ENCODE assay signal across 16 cellular contexts in genomic region chr18:69949538-69949936, GRCh38. TPM values are rescaled to one million over a fixed set of nuclear protein-coding genes. Genes with fewer than 3 reads are reported as not detected.
DNase-seq lines count a peak whose midpoint lies in the region; ATAC-seq, FAIRE-seq and TF ChIP-seq lines count a peak whose summit lies in the region.
"Had no signal": no experiment of that assay in that cellular context is flagged by ENCODE, and none has a peak within 500 bp of the region (broad histone marks: within the 10 kb centered on the region; RNA-seq: fewer than 3 reads in every experiment).

No MANE protein-coding gene starts in this region.

- H3K23ac ChIP-seq in IMR-90 (ENCODE audit: low read depth, low read length), result 0 out of 2 replicates have a peak overlapping the region, but pooled peaks have one; percentile 3

- no peak overlapping the region for H2AK9ac ChIP-seq in IMR-90 (replicated peaks; ENCODE audit: low read depth, low read length, poor library complexity)

- DNase-seq in GM12891 (ENCODE audit: insufficient read length, low spot score) (no peak), GM19239 (ENCODE audit: insufficient read length, low spot score) (no peak), IMR-90 (no peak), mucosa of gallbladder (ENCODE audit: low spot score) (no peak)
- DNase-seq in stimulated activated naive B cell treated with anti-CD40 and anti-IgM and Interleukin-4, amounts not matched to agents 10 μg/mL and 1 μg/mL and 100 μg/mL, for 72 hours, result no peak
- DNase-seq: CD8-positive, alpha-beta T cell; NCI-H1930; NCI-H226; psoas muscle had no signal

- peak overlapping the region in 1 of 2 experiments; percentile 21; a peak in 1 of 4 replicates for H4K8ac ChIP-seq in IMR-90 (ENCODE audit: low read depth in 2 of 2, low read length in 2 of 2)

- peak overlapping the region; percentile 19; the same call in 1 of the 2 replicates for H4K5ac ChIP-seq in IMR-90 (ENCODE audit: low read depth, low read length)

- FAIRE-seq in GM12891 (lab: Jason Lieb, UNC), result no peak
- peak; percentile 54 for FAIRE-seq in GM19239 (lab: Jason Lieb, UNC)

- H3K4me3 Mint-ChIP-seq in stimulated activated naive B cell treated with anti-CD40 and anti-IgM and Interleukin-4, amounts not matched to agents 10 μg/mL and 1 μg/mL and 100 μg/mL, for 72 hours, result no peak overlapping the region
- H3K4me3 Mint-ChIP-seq: activated CD4-positive, alpha-beta memory T cell treated with anti-CD3 and anti-CD28 coated beads for 36 hours; CD8-positive, alpha-beta T cell; GM23338; neural progenitor cell had no signal

- H3K27ac ChIP-seq in IMR-90 (ENCODE audit: insufficient read depth, low read length) (no peak overlapping the region), parathyroid adenoma (peak overlapping the region; percentile 62)
- H3K27ac ChIP-seq: neural progenitor cell, psoas muscle had no signal

- peaks cover 8% of the 10 kb centered on the region for H3K4me1 ChIP-seq in IMR-90 (ENCODE audit: control insufficient read depth, insufficient read depth, low read length)
- H3K4me1 ChIP-seq in parathyroid adenoma, result peaks cover 7% of the 10 kb centered on the region
- H3K4me1 ChIP-seq: neural progenitor cell, psoas muscle had no signal

- no peaks in the 10 kb centered on the region for H3K27me3 ChIP-seq in IMR-90 (ENCODE audit: control insufficient read depth, insufficient read depth, low read length)
- no peaks in the 10 kb centered on the region for H3K27me3 ChIP-seq in parathyroid adenoma (ENCODE audit: control insufficient read depth, insufficient read depth, low read length)
- H3K27me3 ChIP-seq: neural progenitor cell had no signal

- H3K4me3 ChIP-seq in IMR-90 (ENCODE audit: insufficient read depth, low read depth, low read length) (no peak overlapping the region), parathyroid adenoma (ENCODE audit: low read depth, low read length) (no peak overlapping the region)
- H3K4me3 ChIP-seq: GM23338, neural progenitor cell, psoas muscle, smooth muscle cell had no signal

- H3K9me3 Mint-ChIP-seq in stimulated activated naive B cell treated with anti-CD40 and anti-IgM and Interleukin-4, amounts not matched to agents 10 μg/mL and 1 μg/mL and 100 μg/mL, for 72 hours, result peaks cover 0 to 8% of the 10 kb centered on the region in 2 donors
- H3K9me3 Mint-ChIP-seq: CD8-positive, alpha-beta T cell; GM23338; neural progenitor cell had no signal

- H3K4ac ChIP-seq in IMR-90 (ENCODE audit: low read depth, low read length), result no peak overlapping the region; the same call in none of the 2 replicates

- in situ Hi-C loops in IMR-90 (cut with MboI; ENCODE audit: low sequenced_read_pairs), result no loop called here

- H3K14ac ChIP-seq in IMR-90 (replicated peaks; ENCODE audit: low read depth, low read length), result peak overlapping the region; percentile 66

- CTCF ChIA-PET in IMR-90 (lab: Yijun Ruan, JAX), result no interaction called here

- TF ChIP-seq POLR2A in GM12891 (IDR thresholded peaks at IDR 0.05; ENCODE audit: low read depth, low read length) (no peak), IMR-90 (IDR thresholded peaks at IDR 0.05; ENCODE audit: low read depth, low read length) (no peak)

- peak overlapping the region; percentile 5 for H2AFZ ChIP-seq in IMR-90 (replicated peaks; ENCODE audit: low read length, poor library complexity)
- H2AFZ ChIP-seq in parathyroid adenoma, result no peak overlapping the region
- H2AFZ ChIP-seq: GM23338, neural progenitor cell had no signal

- no peak overlapping the region for H3K27ac Mint-ChIP-seq in stimulated activated naive B cell treated with anti-CD40 and anti-IgM and Interleukin-4, amounts not matched to agents 10 μg/mL and 1 μg/mL and 100 μg/mL, for 72 hours
- H3K27ac Mint-ChIP-seq: activated CD4-positive, alpha-beta memory T cell treated with anti-CD3 and anti-CD28 coated beads for 36 hours; CD8-positive, alpha-beta T cell; GM23338; neural progenitor cell had no signal

- POLR2A ChIA-PET in IMR-90 (lab: Charles Lee; ENCODE audit: unreplicated experiment), result no interaction called here

- no TSS peak for BruUV-seq in IMR-90 (replicated peaks; lab: Mats Ljungman, UMichigan)

- TF ChIP-seq CTCF in IMR-90 (conservative IDR thresholded peaks at IDR 0.05; ENCODE audit: low read depth, low read length), result no peak
- no peak for TF ChIP-seq CTCF in parathyroid adenoma (IDR thresholded peaks at IDR 0.05)

- no peak for ATAC-seq in IMR-90 (ENCODE audit: low read depth)
- no peak for ATAC-seq in GM18870 (IDR thresholded peaks at IDR 0.05; ENCODE audit: unreplicated experiment)
- no peak for ATAC-seq in stimulated activated naive B cell treated with anti-CD40 and anti-IgM and Interleukin-4, amounts not matched to agents 10 μg/mL and 1 μg/mL and 100 μg/mL, for 72 hours (replicated peaks)
- ATAC-seq in GM18502 (IDR thresholded peaks at IDR 0.05; ENCODE audit: poor library complexity, unreplicated experiment), result no peak
- ATAC-seq: CD8-positive, alpha-beta T cell; GM23338 had no signal

- H3K9ac ChIP-seq in IMR-90 (ENCODE audit: low read depth, low read length) (no peak overlapping the region), parathyroid adenoma (no peak overlapping the region)
- H3K9ac ChIP-seq: neural progenitor cell had no signal

- no peak overlapping the region; the same call in 1 of the 2 replicates for H4K91ac ChIP-seq in IMR-90 (ENCODE audit: insufficient read depth, low read depth, low read length)

- no peaks in the 10 kb centered on the region for H3K9me3 ChIP-seq in IMR-90 (ENCODE audit: control insufficient read depth, insufficient read depth, low read length)
- H3K9me3 ChIP-seq in parathyroid adenoma (ENCODE audit: control insufficient read depth, low read length), result no peaks in the 10 kb centered on the region
- H3K9me3 ChIP-seq: psoas muscle had no signal

- no peak overlapping the region for H2BK120ac ChIP-seq in IMR-90 (ENCODE audit: low read depth, low read length)

- no peaks in the 10 kb centered on the region for H4K20me1 ChIP-seq in IMR-90 (ENCODE audit: insufficient read depth, low read length)

- peaks cover 0 to 4% of the 10 kb centered on the region in 2 donors for H3K4me1 Mint-ChIP-seq in stimulated activated naive B cell treated with anti-CD40 and anti-IgM and Interleukin-4, amounts not matched to agents 10 μg/mL and 1 μg/mL and 100 μg/mL, for 72 hours
- H3K4me1 Mint-ChIP-seq: neural progenitor cell had no signal

- no peaks in the 10 kb centered on the region for H3K36me3 ChIP-seq in IMR-90 (ENCODE audit: control insufficient read depth, insufficient read depth, low read length)
- H3K36me3 ChIP-seq in parathyroid adenoma (ENCODE audit: control insufficient read depth, insufficient read depth, low read length), result no peaks in the 10 kb centered on the region
- H3K36me3 ChIP-seq: neural progenitor cell had no signal

- H2BK5ac ChIP-seq in IMR-90 (ENCODE audit: low read depth, low read length, poor library complexity, severe bottlenecking), result peak overlapping the region; percentile 29

- no peaks in the 10 kb centered on the region for H3K27me3 Mint-ChIP-seq in stimulated activated naive B cell treated with anti-CD40 and anti-IgM and Interleukin-4, amounts not matched to agents 10 μg/mL and 1 μg/mL and 100 μg/mL, for 72 hours
- H3K27me3 Mint-ChIP-seq: activated CD4-positive, alpha-beta memory T cell treated with anti-CD3 and anti-CD28 coated beads for 36 hours had no signal

- peak overlapping the region; percentile 14; the same call in 1 of the 2 replicates for H3K18ac ChIP-seq in IMR-90 (ENCODE audit: low read depth, low read length)

- TF ChIP-seq RAD21 in IMR-90 (IDR thresholded peaks at IDR 0.05; ENCODE audit: low read length), result no peak

- H2BK15ac ChIP-seq in IMR-90 (ENCODE audit: low read depth, low read length), result no peak overlapping the region

- WGBS in IMR-90 (ENCODE audit: extremely low coverage in 2 of 2, insufficient read length in 1 of 2), 2 experiments, result 93% methylated on average over 4 of the region's 4 CpGs; no CpG with 5 or more reads in 1 of the 2 experiments

- intact Hi-C loops in IMR-90 (cut with micrococcal nuclease), result no loop called here

- H2BK20ac ChIP-seq in IMR-90 (ENCODE audit: low read depth, low read length), result no peak overlapping the region

- no peaks in the 10 kb centered on the region for H3K79me2 ChIP-seq in parathyroid adenoma

- H3K4me2 ChIP-seq in IMR-90 (ENCODE audit: low read depth, low read length), result no peak overlapping the region
- H3K4me2 ChIP-seq in parathyroid adenoma (ENCODE audit: low read length), result no peak overlapping the region
- H3K4me2 ChIP-seq: GM23338, neural progenitor cell, smooth muscle cell had no signal

- H3K56ac ChIP-seq in IMR-90 (ENCODE audit: extremely low read depth, insufficient read depth, low read length), result no peak overlapping the region

- no peaks in the 10 kb centered on the region for H3K79me1 ChIP-seq in IMR-90 (ENCODE audit: low read depth in 1 of 2, low read length in 2 of 2)

- H3K36me3 Mint-ChIP-seq in stimulated activated naive B cell treated with anti-CD40 and anti-IgM and Interleukin-4, amounts not matched to agents 10 μg/mL and 1 μg/mL and 100 μg/mL, for 72 hours, result peaks cover 7 to 12% of the 10 kb centered on the region in 2 donors
- H3K36me3 Mint-ChIP-seq: neural progenitor cell had no signal

- dilution Hi-C loops in IMR-90 (cut with HindIII; ENCODE audit: low sequenced_read_pairs, unreplicated experiment), result no loop called here

- H2AK5ac ChIP-seq in IMR-90 (ENCODE audit: low read depth, low read length), result peak overlapping the region; percentile 15; the same call in 1 of the 2 replicates

- peaks cover 12% of the 10 kb centered on the region for H3K9me1 ChIP-seq in IMR-90 (ENCODE audit: insufficient read depth, low read length)

TF ChIP-seq in GM12891, 5 proteins besides CTCF, POLR2A, EP300 and RAD21:
- TF ChIP-seq POU2F2 (IDR thresholded peaks at IDR 0.05; ENCODE audit: low read depth, low read length) (peak; percentile 29; the same call in 1 of the 2 replicates), POLR2AphosphoS5 (IDR thresholded peaks at IDR 0.05; ENCODE audit: low read depth, low read length) (no peak), TAF1 (IDR thresholded peaks at IDR 0.05; ENCODE audit: low read depth, low read length) (no peak)

TF ChIP-seq in IMR-90, 13 proteins besides CTCF, POLR2A, EP300 and RAD21 (continues in another document):
- no peak for TF ChIP-seq USF2 (IDR thresholded peaks at IDR 0.05; ENCODE audit: low read depth, low read length)
- no peak for TF ChIP-seq SMC3 (IDR thresholded peaks at IDR 0.05; ENCODE audit: low read depth, low read length)
- no peak for TF ChIP-seq CEBPB (IDR thresholded peaks at IDR 0.05; ENCODE audit: low read depth, low read length)

RNA-seq across cellular contexts. Expression of gene CD226, which starts 1.9 kb away (rescaled TPM):
- polyA plus RNA-seq in GM12891 (2012; ENCODE audit: low read depth, missing spikeins), result 65.3 TPM
- total RNA-seq in IMR-90 (2012; rRNA removed) (under 0.01 and 1.1 TPM in 2 replicates), mucosa of gallbladder (2.9 TPM)
- polyA plus RNA-seq in IMR-90 (2012; rRNA removed), result 0.07 and 0.29 TPM in 2 replicates
- 0.03 and 0.26 TPM in 2 replicates for polyA plus RNA-seq in IMR-90 (2012; cell fraction: cytosol; rRNA removed)
- 0.15 and 0.55 TPM in 2 replicates for polyA plus RNA-seq in IMR-90 (2012; cell fraction: nucleus; rRNA removed; ENCODE audit: low replicate concordance)
- total RNA-seq: GM23338 had no signal
- polyA plus RNA-seq: GM23338 had no signal
